Comparison of ENCODE assay signal across 1 cellular context in the genomic region with DNA sequence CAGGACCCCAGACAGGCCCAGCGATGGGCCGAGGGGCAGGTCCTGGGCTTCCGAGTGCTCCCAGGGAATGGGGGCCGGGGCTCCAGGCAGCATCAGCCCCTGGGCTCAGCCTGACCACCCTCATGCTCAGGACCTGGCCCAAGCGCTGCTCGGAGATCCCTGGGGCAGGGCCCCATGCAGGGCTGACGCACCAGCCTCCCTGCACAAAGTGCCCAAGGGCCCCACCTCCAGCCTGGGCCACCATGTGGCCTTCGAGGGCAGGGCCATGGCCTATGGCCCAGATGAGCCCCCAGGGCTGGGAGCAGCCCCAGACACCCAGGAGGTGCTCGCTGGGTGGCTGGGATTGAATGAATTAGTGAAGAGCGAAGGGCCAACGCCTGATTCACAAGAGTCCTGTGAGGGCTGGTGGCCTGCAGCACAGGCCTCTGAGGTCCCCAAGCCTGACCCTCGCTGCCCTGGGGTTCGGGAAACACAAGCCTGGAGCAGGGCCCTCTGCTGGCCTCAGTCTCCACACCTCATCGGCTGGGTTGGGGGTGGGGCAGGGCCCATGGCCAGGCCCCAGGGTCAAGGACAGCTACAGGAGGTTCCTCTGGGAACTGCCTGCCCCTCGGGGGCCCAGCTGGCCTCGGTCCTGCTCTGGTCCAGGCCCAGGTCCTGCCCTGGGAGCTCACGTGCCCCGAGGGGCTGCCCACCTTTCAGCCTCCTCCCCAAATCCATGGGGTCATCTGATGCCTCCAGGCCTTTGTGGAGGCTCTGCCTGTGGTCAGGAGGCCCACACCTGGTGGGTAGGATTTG.
A peak's percentile ranks its signal among the peaks of the same experiment; 100 is the strongest.
TF ChIP-seq lines count a peak whose summit lies in the region.

No MANE protein-coding gene starts in this region.

TF ChIP-seq in HepG2, 621 proteins besides CTCF, POLR2A, EP300 and RAD21 (continued from another document and continues in another):
- peak; percentile 49; the same call in 1 of the 2 replicates for TF ChIP-seq RNF2 (conservative IDR thresholded peaks at IDR 0.05; ENCODE audit: low read depth)
- TF ChIP-seq ZNF850 (CRISPR knock-in tag; conservative IDR thresholded peaks at IDR 0.05), result no peak
- TF ChIP-seq TGIF2 (CRISPR knock-in tag; IDR thresholded peaks at IDR 0.05), result 0 out of 2 replicates have a peak, but pooled peaks have one; percentile 27
- TF ChIP-seq, protein P1, sequence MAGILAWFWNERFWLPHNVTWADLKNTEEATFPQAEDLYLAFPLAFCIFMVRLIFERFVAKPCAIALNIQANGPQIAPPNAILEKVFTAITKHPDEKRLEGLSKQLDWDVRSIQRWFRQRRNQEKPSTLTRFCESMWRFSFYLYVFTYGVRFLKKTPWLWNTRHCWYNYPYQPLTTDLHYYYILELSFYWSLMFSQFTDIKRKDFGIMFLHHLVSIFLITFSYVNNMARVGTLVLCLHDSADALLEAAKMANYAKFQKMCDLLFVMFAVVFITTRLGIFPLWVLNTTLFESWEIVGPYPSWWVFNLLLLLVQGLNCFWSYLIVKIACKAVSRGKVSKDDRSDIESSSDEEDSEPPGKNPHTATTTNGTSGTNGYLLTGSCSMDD (CRISPR knock-in tag; IDR thresholded peaks at IDR 0.05), result no peak
- TF ChIP-seq, protein P2, sequence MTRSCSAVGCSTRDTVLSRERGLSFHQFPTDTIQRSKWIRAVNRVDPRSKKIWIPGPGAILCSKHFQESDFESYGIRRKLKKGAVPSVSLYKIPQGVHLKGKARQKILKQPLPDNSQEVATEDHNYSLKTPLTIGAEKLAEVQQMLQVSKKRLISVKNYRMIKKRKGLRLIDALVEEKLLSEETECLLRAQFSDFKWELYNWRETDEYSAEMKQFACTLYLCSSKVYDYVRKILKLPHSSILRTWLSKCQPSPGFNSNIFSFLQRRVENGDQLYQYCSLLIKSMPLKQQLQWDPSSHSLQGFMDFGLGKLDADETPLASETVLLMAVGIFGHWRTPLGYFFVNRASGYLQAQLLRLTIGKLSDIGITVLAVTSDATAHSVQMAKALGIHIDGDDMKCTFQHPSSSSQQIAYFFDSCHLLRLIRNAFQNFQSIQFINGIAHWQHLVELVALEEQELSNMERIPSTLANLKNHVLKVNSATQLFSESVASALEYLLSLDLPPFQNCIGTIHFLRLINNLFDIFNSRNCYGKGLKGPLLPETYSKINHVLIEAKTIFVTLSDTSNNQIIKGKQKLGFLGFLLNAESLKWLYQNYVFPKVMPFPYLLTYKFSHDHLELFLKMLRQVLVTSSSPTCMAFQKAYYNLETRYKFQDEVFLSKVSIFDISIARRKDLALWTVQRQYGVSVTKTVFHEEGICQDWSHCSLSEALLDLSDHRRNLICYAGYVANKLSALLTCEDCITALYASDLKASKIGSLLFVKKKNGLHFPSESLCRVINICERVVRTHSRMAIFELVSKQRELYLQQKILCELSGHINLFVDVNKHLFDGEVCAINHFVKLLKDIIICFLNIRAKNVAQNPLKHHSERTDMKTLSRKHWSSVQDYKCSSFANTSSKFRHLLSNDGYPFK (CRISPR knock-in tag; IDR thresholded peaks at IDR 0.05; ENCODE audit: borderline replicate concordance), result 0 out of 2 replicates have a peak, but pooled peaks have one; percentile 39
- TF ChIP-seq ZNF878 (CRISPR knock-in tag; IDR thresholded peaks at IDR 0.05), result no peak
- TF ChIP-seq PHF8 (CRISPR knock-in tag; IDR thresholded peaks at IDR 0.05), result peak; percentile 68
- TF ChIP-seq ELF3 (CRISPR knock-in tag; IDR thresholded peaks at IDR 0.05), result peak; percentile 49; the same call in 1 of the 2 replicates
- TF ChIP-seq, protein P3, sequence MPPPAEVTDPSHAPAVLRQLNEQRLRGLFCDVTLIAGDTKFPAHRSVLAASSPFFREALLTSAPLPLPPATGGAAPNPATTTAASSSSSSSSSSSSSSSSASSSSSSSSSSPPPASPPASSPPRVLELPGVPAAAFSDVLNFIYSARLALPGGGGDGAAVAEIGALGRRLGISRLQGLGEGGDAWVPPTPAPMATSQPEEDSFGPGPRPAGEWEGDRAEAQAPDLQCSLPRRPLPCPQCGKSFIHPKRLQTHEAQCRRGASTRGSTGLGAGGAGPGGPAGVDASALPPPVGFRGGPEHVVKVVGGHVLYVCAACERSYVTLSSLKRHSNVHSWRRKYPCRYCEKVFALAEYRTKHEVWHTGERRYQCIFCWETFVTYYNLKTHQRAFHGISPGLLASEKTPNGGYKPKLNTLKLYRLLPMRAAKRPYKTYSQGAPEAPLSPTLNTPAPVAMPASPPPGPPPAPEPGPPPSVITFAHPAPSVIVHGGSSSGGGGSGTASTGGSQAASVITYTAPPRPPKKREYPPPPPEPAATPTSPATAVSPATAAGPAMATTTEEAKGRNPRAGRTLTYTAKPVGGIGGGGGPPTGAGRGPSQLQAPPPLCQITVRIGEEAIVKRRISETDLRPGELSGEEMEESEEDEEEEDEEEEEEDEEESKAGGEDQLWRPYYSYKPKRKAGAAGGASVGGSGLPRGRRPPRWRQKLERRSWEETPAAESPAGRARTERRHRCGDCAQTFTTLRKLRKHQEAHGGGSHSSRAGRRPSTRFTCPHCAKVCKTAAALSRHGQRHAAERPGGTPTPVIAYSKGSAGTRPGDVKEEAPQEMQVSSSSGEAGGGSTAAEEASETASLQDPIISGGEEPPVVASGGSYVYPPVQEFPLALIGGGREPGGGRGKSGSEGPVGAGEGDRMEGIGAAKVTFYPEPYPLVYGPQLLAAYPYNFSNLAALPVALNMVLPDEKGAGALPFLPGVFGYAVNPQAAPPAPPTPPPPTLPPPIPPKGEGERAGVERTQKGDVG (CRISPR knock-in tag; IDR thresholded peaks at IDR 0.05; ENCODE audit: borderline replicate concordance), result no peak
- TF ChIP-seq ZBTB3 (CRISPR knock-in tag; IDR thresholded peaks at IDR 0.05; ENCODE audit: borderline replicate concordance, low read depth), result no peak
- peak; percentile 90; the same call in 1 of the 2 replicates for TF ChIP-seq MEIS1 (CRISPR knock-in tag; IDR thresholded peaks at IDR 0.05; ENCODE audit: borderline replicate concordance)
- TF ChIP-seq CC2D1A (CRISPR knock-in tag; IDR thresholded peaks at IDR 0.05), result no peak
- TF ChIP-seq ZNF891 (CRISPR knock-in tag; IDR thresholded peaks at IDR 0.05), result no peak
- TF ChIP-seq, protein P4, sequence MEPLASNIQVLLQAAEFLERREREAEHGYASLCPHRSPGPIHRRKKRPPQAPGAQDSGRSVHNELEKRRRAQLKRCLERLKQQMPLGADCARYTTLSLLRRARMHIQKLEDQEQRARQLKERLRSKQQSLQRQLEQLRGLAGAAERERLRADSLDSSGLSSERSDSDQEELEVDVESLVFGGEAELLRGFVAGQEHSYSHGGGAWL (CRISPR knock-in tag; IDR thresholded peaks at IDR 0.05), result peak; percentile 67
- TF ChIP-seq HCFC1 (IDR thresholded peaks at IDR 0.05; ENCODE audit: low read depth, low read length), result no peak
- peak; percentile 61; the same call in 1 of the 2 replicates for TF ChIP-seq ZNF263 (CRISPR knock-in tag; IDR thresholded peaks at IDR 0.05)
- no peak for TF ChIP-seq ZSCAN30 (CRISPR knock-in tag; IDR thresholded peaks at IDR 0.05)
- TF ChIP-seq ZNF780A (CRISPR knock-in tag; IDR thresholded peaks at IDR 0.05), result no peak
- TF ChIP-seq, protein P5, sequence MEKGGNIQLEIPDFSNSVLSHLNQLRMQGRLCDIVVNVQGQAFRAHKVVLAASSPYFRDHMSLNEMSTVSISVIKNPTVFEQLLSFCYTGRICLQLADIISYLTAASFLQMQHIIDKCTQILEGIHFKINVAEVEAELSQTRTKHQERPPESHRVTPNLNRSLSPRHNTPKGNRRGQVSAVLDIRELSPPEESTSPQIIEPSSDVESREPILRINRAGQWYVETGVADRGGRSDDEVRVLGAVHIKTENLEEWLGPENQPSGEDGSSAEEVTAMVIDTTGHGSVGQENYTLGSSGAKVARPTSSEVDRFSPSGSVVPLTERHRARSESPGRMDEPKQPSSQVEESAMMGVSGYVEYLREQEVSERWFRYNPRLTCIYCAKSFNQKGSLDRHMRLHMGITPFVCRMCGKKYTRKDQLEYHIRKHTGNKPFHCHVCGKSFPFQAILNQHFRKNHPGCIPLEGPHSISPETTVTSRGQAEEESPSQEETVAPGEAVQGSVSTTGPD (CRISPR knock-in tag; IDR thresholded peaks at IDR 0.05), result no peak
- TF ChIP-seq MAFK (conservative IDR thresholded peaks at IDR 0.05 in 1 of 2, IDR thresholded peaks at IDR 0.05 in 1 of 2; ENCODE audit: low read length in 2 of 2), result no peak
- TF ChIP-seq, protein P6, sequence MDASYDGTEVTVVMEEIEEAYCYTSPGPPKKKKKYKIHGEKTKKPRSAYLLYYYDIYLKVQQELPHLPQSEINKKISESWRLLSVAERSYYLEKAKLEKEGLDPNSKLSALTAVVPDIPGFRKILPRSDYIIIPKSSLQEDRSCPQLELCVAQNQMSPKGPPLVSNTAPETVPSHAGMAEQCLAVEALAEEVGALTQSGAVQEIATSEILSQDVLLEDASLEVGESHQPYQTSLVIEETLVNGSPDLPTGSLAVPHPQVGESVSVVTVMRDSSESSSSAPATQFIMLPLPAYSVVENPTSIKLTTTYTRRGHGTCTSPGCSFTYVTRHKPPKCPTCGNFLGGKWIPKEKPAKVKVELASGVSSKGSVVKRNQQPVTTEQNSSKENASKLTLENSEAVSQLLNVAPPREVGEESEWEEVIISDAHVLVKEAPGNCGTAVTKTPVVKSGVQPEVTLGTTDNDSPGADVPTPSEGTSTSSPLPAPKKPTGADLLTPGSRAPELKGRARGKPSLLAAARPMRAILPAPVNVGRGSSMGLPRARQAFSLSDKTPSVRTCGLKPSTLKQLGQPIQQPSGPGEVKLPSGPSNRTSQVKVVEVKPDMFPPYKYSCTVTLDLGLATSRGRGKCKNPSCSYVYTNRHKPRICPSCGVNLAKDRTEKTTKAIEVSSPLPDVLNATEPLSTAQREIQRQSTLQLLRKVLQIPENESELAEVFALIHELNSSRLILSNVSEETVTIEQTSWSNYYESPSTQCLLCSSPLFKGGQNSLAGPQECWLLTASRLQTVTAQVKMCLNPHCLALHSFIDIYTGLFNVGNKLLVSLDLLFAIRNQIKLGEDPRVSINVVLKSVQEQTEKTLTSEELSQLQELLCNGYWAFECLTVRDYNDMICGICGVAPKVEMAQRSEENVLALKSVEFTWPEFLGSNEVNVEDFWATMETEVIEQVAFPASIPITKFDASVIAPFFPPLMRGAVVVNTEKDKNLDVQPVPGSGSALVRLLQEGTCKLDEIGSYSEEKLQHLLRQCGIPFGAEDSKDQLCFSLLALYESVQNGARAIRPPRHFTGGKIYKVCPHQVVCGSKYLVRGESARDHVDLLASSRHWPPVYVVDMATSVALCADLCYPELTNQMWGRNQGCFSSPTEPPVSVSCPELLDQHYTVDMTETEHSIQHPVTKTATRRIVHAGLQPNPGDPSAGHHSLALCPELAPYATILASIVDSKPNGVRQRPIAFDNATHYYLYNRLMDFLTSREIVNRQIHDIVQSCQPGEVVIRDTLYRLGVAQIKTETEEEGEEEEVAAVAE (CRISPR knock-in tag; IDR thresholded peaks at IDR 0.05; ENCODE audit: borderline replicate concordance), result peak; percentile 71; the same call in 1 of the 2 replicates
- TF ChIP-seq, protein P7, sequence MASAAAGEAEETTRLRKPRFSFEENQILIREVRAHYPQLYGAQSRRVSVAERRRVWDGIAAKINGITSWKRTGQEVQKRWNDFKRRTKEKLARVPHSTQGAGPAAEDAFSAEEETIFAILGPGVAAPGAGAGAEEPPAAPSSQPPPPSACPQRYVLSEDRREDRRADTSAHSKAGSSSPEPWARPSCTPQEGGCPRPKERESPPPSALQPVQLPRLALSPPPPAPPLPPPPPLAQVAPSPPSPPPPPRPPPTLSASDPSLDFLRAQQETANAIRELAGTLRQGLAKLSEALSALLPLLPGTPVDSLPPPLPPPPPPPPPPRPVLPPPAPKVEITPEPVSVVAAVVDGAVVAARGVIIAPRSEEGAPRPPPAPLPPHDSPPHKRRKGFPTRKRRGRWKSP (CRISPR knock-in tag; IDR thresholded peaks at IDR 0.05), result no peak
- 0 out of 2 replicates have a peak, but pooled peaks have one; percentile 32 for TF ChIP-seq PCBP1 (IDR thresholded peaks at IDR 0.05; ENCODE audit: borderline replicate concordance, low read depth, low read length)
- TF ChIP-seq MXD4 (CRISPR knock-in tag; IDR thresholded peaks at IDR 0.05), result 0 out of 2 replicates have a peak, but pooled peaks have one; percentile 32
- TF ChIP-seq ZFP36L2 (CRISPR knock-in tag; IDR thresholded peaks at IDR 0.05), result no peak
- TF ChIP-seq ZNF101 (CRISPR knock-in tag; IDR thresholded peaks at IDR 0.05; ENCODE audit: borderline replicate concordance, low read depth), result no peak; the same call in 1 of the 2 replicates
- peak; percentile 53; the same call in 1 of the 2 replicates for TF ChIP-seq CAMTA2 (CRISPR knock-in tag; IDR thresholded peaks at IDR 0.05; ENCODE audit: borderline replicate concordance)
- TF ChIP-seq ADNP (CRISPR knock-in tag; IDR thresholded peaks at IDR 0.05), result no peak
- no peak for TF ChIP-seq ZNF773 (CRISPR knock-in tag; IDR thresholded peaks at IDR 0.05; ENCODE audit: borderline replicate concordance)
- no peak for TF ChIP-seq AGO2 (optimal IDR thresholded peaks at IDR 0.05; ENCODE audit: low read depth, low read length)
- TF ChIP-seq MXI1 (IDR thresholded peaks at IDR 0.05; ENCODE audit: borderline replicate concordance, low read depth, low read length), result peak; percentile 57; the same call in 1 of the 3 replicates
- 0 out of 2 replicates have a peak, but pooled peaks have one; percentile 84 for TF ChIP-seq ZNF230 (CRISPR knock-in tag; IDR thresholded peaks at IDR 0.05)
- TF ChIP-seq FOXK2 (IDR thresholded peaks at IDR 0.05), result no peak
- TF ChIP-seq ZNF451 (CRISPR knock-in tag; IDR thresholded peaks at IDR 0.05), result 0 out of 2 replicates have a peak, but pooled peaks have one; percentile 19
- peak; percentile 89; the same call in 1 of the 2 replicates for TF ChIP-seq SMAD1 (CRISPR knock-in tag; IDR thresholded peaks at IDR 0.05; ENCODE audit: borderline replicate concordance, low read depth)
- TF ChIP-seq ZNF570 (CRISPR knock-in tag; IDR thresholded peaks at IDR 0.05; ENCODE audit: borderline replicate concordance), result no peak
- no peak; the same call in 1 of the 2 replicates for TF ChIP-seq ZMYM2 (CRISPR knock-in tag; IDR thresholded peaks at IDR 0.05)
- TF ChIP-seq ZNF7 (CRISPR knock-in tag; IDR thresholded peaks at IDR 0.05), result no peak
- no peak for TF ChIP-seq TCF7 (IDR thresholded peaks at IDR 0.05; ENCODE audit: low read depth)
